9 cellular contexts compared by ENCODE assay signal in the genomic region with DNA sequence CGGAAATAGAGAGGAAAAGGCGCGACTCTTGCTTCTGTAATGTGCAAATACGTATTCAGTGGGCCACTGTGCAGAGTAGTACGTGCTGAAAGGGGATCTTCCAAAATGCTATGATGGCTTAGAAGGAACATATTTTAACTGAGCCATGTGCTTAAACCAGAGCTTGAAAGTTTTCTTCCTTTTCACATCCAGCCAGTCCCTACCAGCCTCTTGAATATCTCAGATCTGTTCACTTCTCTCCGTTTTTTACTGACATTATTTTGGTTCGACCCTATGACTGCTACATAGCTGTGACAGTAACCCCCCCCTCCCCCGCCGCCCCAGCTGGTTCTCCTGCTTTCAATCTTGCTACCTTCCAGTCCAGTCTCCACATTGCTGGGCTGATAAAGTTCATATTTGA. TPM values are rescaled to one million over a fixed set of nuclear protein-coding genes. Genes with fewer than 3 reads are reported as not detected.
DNase-seq lines count a peak whose midpoint lies in the region; ATAC-seq and TF ChIP-seq lines count a peak whose summit lies in the region.
"Had no signal": no experiment of that assay in that cellular context is flagged by ENCODE, and none has a peak within 500 bp of the region (broad histone marks: within the 10 kb centered on the region; RNA-seq: fewer than 3 reads in every experiment).

No MANE protein-coding gene starts in this region.

- intact Hi-C loops in esophagus muscularis mucosa (cut with DNase I), result loop anchor here (5.0 kb wide), 3 partner anchors 170 to 385 kb away; partner anchors contain the start of genes ANKRD42, CCDC90B and RAB30
- intact Hi-C loops in gastrocnemius medialis (cut with DNase I; ENCODE audit: low total_unique reads), result loop anchor here (5.0 to 10.0 kb wide), 2 partner anchors 95 to 173 kb away; partner anchors contain the start of gene RAB30

- no peak for TF ChIP-seq CTCF in RWPE2 (IDR thresholded peaks at IDR 0.05; ENCODE audit: poor library complexity, severe bottlenecking)
- no peak for TF ChIP-seq CTCF in esophagus muscularis mucosa (IDR thresholded peaks at IDR 0.05)
- no peak for TF ChIP-seq CTCF in gastrocnemius medialis (IDR thresholded peaks at IDR 0.05 in 4 of 5, conservative IDR thresholded peaks at IDR 0.05 in 1 of 5)
- TF ChIP-seq CTCF in GM10266 (IDR thresholded peaks at IDR 0.05; ENCODE audit: control insufficient read depth, insufficient read depth, low read depth, missing control alignments), result no peak

- H3K27me3 ChIP-seq in GM23248 (replicated peaks; ENCODE audit: insufficient read depth) (no peaks in the 10 kb centered on the region), RWPE2 (ENCODE audit: insufficient read depth, poor library complexity, severe bottlenecking) (no peaks in the 10 kb centered on the region), esophagus muscularis mucosa (no peaks in the 10 kb centered on the region), gastrocnemius medialis (no peaks in the 10 kb centered on the region)
- H3K27me3 ChIP-seq: gastroesophageal sphincter had no signal

- DNase-seq in GM23248, result no peak
- no peak for DNase-seq in RWPE2 (ENCODE audit: low spot score)
- no peak for DNase-seq in esophagus muscularis mucosa (ENCODE audit: extremely low spot score)
- no peak for DNase-seq in gastrocnemius medialis
- DNase-seq in GM10266 (ENCODE audit: extremely low spot score), result no peak
- no peak for DNase-seq in H4 (ENCODE audit: low spot score)
- DNase-seq in NCI-H2081 treated with DMSO at 0.1 percent for 48 hours (lab: John Stamatoyannopoulos, UW), result no peak
- no peak for DNase-seq in NCI-H2081 (lab: John Stamatoyannopoulos, UW)

- no peaks in the 10 kb centered on the region for H3F3A ChIP-seq in GM23248 (ENCODE audit: insufficient read depth)

- H3K27ac ChIP-seq in GM23248 (no peak overlapping the region), RWPE2 (ENCODE audit: poor library complexity, severe bottlenecking) (peak overlapping the region; percentile 64), esophagus muscularis mucosa (replicated peaks in 1 of 4) (peak overlapping the region in 2 of 4 donors; percentile 92 to 93), gastrocnemius medialis (no peak overlapping the region)

- H2AFZ ChIP-seq in GM23248, result peak overlapping the region; percentile 93

- in situ Hi-C loops in GM23248 (cut with MboI), result loop anchor here (10.0 kb wide), 2 partner anchors 263 to 353 kb away; no protein-coding TSS in a partner anchor
- in situ Hi-C loops in gastrocnemius medialis (cut with MboI; ENCODE audit: low sequenced_read_pairs in 4 of 4), result loop anchor here (10.0 to 25.0 kb wide), 5 partner anchors 173 to 353 kb away; partner anchors contain the start of genes ANKRD42 (in 2 of the 4) and RAB30 (in 1 of the 4)

- H3K79me2 ChIP-seq in GM23248 (ENCODE audit: insufficient read depth), result peaks cover 38% of the 10 kb centered on the region

- no peaks in the 10 kb centered on the region for H4K20me1 ChIP-seq in GM23248 (ENCODE audit: insufficient read depth)

- H3K4me2 ChIP-seq in GM23248 (ENCODE audit: unreplicated experiment), result peak overlapping the region; percentile 99

- H3K9me3 ChIP-seq in GM23248 (ENCODE audit: low read depth), result no peaks in the 10 kb centered on the region
- H3K9me3 ChIP-seq in RWPE2 (ENCODE audit: severe bottlenecking), result no peaks in the 10 kb centered on the region
- no peaks in the 10 kb centered on the region for H3K9me3 ChIP-seq in esophagus muscularis mucosa
- H3K9me3 ChIP-seq in gastrocnemius medialis, result no peaks in the 10 kb centered on the region
- H3K9me3 ChIP-seq: gastroesophageal sphincter had no signal

- H3K36me3 ChIP-seq in GM23248 (ENCODE audit: low read depth) (no peaks in the 10 kb centered on the region), RWPE2 (ENCODE audit: low read depth) (peaks cover 11% of the 10 kb centered on the region; the same call in 1 of the 2 replicates), esophagus muscularis mucosa (no peaks in the 10 kb centered on the region), gastrocnemius medialis (no peaks in the 10 kb centered on the region)
- H3K36me3 ChIP-seq: gastroesophageal sphincter had no signal

- TF ChIP-seq POLR2A in esophagus muscularis mucosa (IDR thresholded peaks at IDR 0.05; ENCODE audit: low read depth) (no peak), gastrocnemius medialis (IDR thresholded peaks at IDR 0.05) (no peak)

- peak overlapping the region; percentile 94 for H3K4me3 ChIP-seq in GM23248
- peak overlapping the region; percentile 57 for H3K4me3 ChIP-seq in RWPE2 (ENCODE audit: severe bottlenecking)
- peak overlapping the region in 3 of 4 donors; percentile 69 to 83 (median 79) for H3K4me3 ChIP-seq in esophagus muscularis mucosa
- H3K4me3 ChIP-seq in gastrocnemius medialis, result peak overlapping the region in 3 of 4 donors; percentile 66 to 94 (median 72)

- ATAC-seq in RWPE2 (ENCODE audit: low read depth) (no peak), gastrocnemius medialis (no peak)

- H3K9me2 ChIP-seq in GM23248 (ENCODE audit: insufficient read depth), result no peaks in the 10 kb centered on the region

- 0 to 1% methylated on average over 9 of the region's 9 CpGs for WGBS in GM23248 (ENCODE audit: low coverage in 1 of 2, low lambda C conversion rate in 2 of 2, missing lambda C conversion rate in 2 of 2), 2 experiments
- WGBS in esophagus muscularis mucosa, result 4% methylated on average over 9 of the region's 9 CpGs

- no peak for TF ChIP-seq EP300 in esophagus muscularis mucosa (IDR thresholded peaks at IDR 0.05)

- peak overlapping the region; percentile 37; the same call in 1 of the 2 replicates for H3K9ac ChIP-seq in GM23248

- peaks cover 14% of the 10 kb centered on the region; the same call in 1 of the 2 replicates for H3K4me1 ChIP-seq in GM23248 (ENCODE audit: insufficient read depth)
- H3K4me1 ChIP-seq in RWPE2 (ENCODE audit: insufficient read depth, poor library complexity, severe bottlenecking), result peaks cover 13% of the 10 kb centered on the region
- peaks cover 9 to 42% (median 31%) of the 10 kb centered on the region in 4 donors for H3K4me1 ChIP-seq in esophagus muscularis mucosa
- peaks cover 21 to 31% of the 10 kb centered on the region in 2 donors for H3K4me1 ChIP-seq in gastrocnemius medialis

RNA-seq across cellular contexts. Expression of gene DDIAS, which starts 0.6 kb away (rescaled TPM):
- total RNA-seq in GM23248 (2014; rRNA removed; shearing (Covaris generic)), result 5.4 and 7.6 TPM in 2 replicates
- polyA plus RNA-seq in GM23248 (2016; fragmentation: Nextera tagmentation; extraction: Ambion mirVana), result 4.5 and 5.0 TPM in 2 replicates
- total RNA-seq in esophagus muscularis mucosa (1 to 10 TPM in 1 of 4 donors, under 1 TPM in 2, not detected in 1; 0.17 to 1.6 (median 0.52) TPM), gastrocnemius medialis (1 to 10 TPM in 3 of 4 donors, under 1 TPM in 1; 0.67 to 2.1 (median 1.1) TPM)
- 12.2 and 18.7 TPM in 2 replicates for total RNA-seq in H4 (2014; rRNA removed; shearing (Covaris generic))

RNA-seq across cellular contexts. Expression of gene PRCP, which starts 1.9 kb away (rescaled TPM):
- 66.3 and 84.1 TPM in 2 replicates for total RNA-seq in GM23248 (2014; rRNA removed; shearing (Covaris generic))
- 85.7 and 90.1 TPM in 2 replicates for polyA plus RNA-seq in GM23248 (2016; fragmentation: Nextera tagmentation; extraction: Ambion mirVana)
- total RNA-seq in esophagus muscularis mucosa, result 10 to 100 TPM; 29.1 to 46.2 (median 35.0) TPM
- 10 to 100 TPM in 2 of 4 donors, 1 to 10 TPM in 2; 7.1 to 17.8 (median 9.5) TPM for total RNA-seq in gastrocnemius medialis
- 80.0 and 91.7 TPM in 2 replicates for total RNA-seq in H4 (2014; rRNA removed; shearing (Covaris generic))
